ENCODE assay signal across 8 cellular contexts in genomic region chr18:63367241-63367953, GRCh38. TPM values are rescaled to one million over a fixed set of nuclear protein-coding genes. Genes with fewer than 3 reads are reported as not detected.
DNase-seq lines count a peak whose midpoint lies in the region; ATAC-seq, FAIRE-seq and TF ChIP-seq lines count a peak whose summit lies in the region.

No MANE protein-coding gene starts in this region.

- DNase-seq in HAP-1 (ENCODE audit: low spot score in 2 of 2) (peak; percentile 93 to 97), MG63 (peak; percentile 98), SIG-M5 (lab: John Stamatoyannopoulos, UW) (peak; percentile 88), foreskin keratinocyte (peak; percentile 97 to 98), neural crest cell (ENCODE audit: low read depth, low spot score) (peak; percentile 88)
- DNase-seq in activated naive CD4-positive, alpha-beta T cell (lab: John Stamatoyannopoulos, UW), result peak; percentile 41 to 73 (median 60)

- peaks cover 26% of the 10 kb centered on the region for H3K4me1 Mint-ChIP-seq in neural crest cell

- H3K4me1 ChIP-seq in HAP-1 (no peaks in the 10 kb centered on the region; the same call in 1 of the 2 replicates), foreskin keratinocyte (peaks cover 7% of the 10 kb centered on the region), stomach smooth muscle (ENCODE audit: control insufficient read depth, insufficient read depth, low read length) (peaks cover 11% of the 10 kb centered on the region)

- no peaks in the 10 kb centered on the region for H3K9me3 ChIP-seq in HAP-1
- no peaks in the 10 kb centered on the region for H3K9me3 ChIP-seq in MG63
- H3K9me3 ChIP-seq in stomach smooth muscle (ENCODE audit: control insufficient read depth in 2 of 2, low read length in 2 of 2), result no peaks in the 10 kb centered on the region

- FAIRE-seq in G401.6 (lab: Jason Lieb, UNC), result peak; percentile 94

- in situ Hi-C loops in HAP-1 (cut with MboI; ENCODE audit: low sequenced_read_pairs), result no loop called here

- H3K27ac ChIP-seq in foreskin keratinocyte, result peak overlapping the region; percentile 63
- peak overlapping the region; percentile 85 for H3K27ac ChIP-seq in stomach smooth muscle (ENCODE audit: low read length)

- peaks cover 5% of the 10 kb centered on the region for H3K9me3 Mint-ChIP-seq in neural crest cell

- TF ChIP-seq CTCF in foreskin keratinocyte (conservative IDR thresholded peaks at IDR 0.05) (no peak), neural crest cell (conservative IDR thresholded peaks at IDR 0.05) (no peak)

- H3K27ac Mint-ChIP-seq in neural crest cell (ENCODE audit: unreplicated experiment), result no peak overlapping the region

- H3K27me3 Mint-ChIP-seq in neural crest cell (ENCODE audit: low read depth), result no peaks in the 10 kb centered on the region

- ATAC-seq in foreskin keratinocyte, result peak; percentile 92

- H3K27me3 ChIP-seq in HAP-1 (ENCODE audit: low read depth), result no peaks in the 10 kb centered on the region
- H3K27me3 ChIP-seq in MG63, result no peaks in the 10 kb centered on the region
- no peaks in the 10 kb centered on the region for H3K27me3 ChIP-seq in foreskin keratinocyte
- H3K27me3 ChIP-seq in stomach smooth muscle (ENCODE audit: control insufficient read depth in 1 of 2, insufficient read depth in 2 of 2, low read length in 2 of 2), result no peaks in the 10 kb centered on the region

- peak overlapping the region; percentile 72 for H3K4me3 ChIP-seq in HAP-1
- H3K4me3 ChIP-seq in MG63, result peak overlapping the region; percentile 78
- H3K4me3 ChIP-seq in stomach smooth muscle (ENCODE audit: low read length in 2 of 2), result peak overlapping the region; percentile 86 to 94

- peaks cover 11% of the 10 kb centered on the region for H3K36me3 Mint-ChIP-seq in neural crest cell (ENCODE audit: low read depth)

- H3K4me3 Mint-ChIP-seq in neural crest cell, result peak overlapping the region; percentile 89

- H3K9ac ChIP-seq in stomach smooth muscle (ENCODE audit: low read length in 2 of 2), result peak overlapping the region; percentile 84 to 87

- H3K36me3 ChIP-seq in HAP-1 (replicated peaks) (peaks cover 3% of the 10 kb centered on the region), MG63 (peaks cover 18% of the 10 kb centered on the region), stomach smooth muscle (ENCODE audit: control insufficient read depth in 2 of 2, insufficient read depth in 2 of 2, low read length in 2 of 2) (peaks cover 0 to under 1% of the 10 kb centered on the region in 2 donors)

RNA-seq across cellular contexts. Expression of gene KDSR, which starts 0.4 kb away (rescaled TPM):
- 17.5 and 23.7 TPM in 2 replicates for total RNA-seq in MG63 (2014; rRNA removed; shearing (Covaris generic); ENCODE audit: low replicate concordance)
- total RNA-seq in foreskin keratinocyte, result 50.9 and 55.8 TPM in 2 replicates
- 32.7 and 36.9 TPM in 2 replicates for polyA plus RNA-seq in foreskin keratinocyte
- total RNA-seq in neural crest cell, result 31.0 and 35.7 TPM in 2 replicates

RNA-seq across cellular contexts. Expression of gene BCL2, which starts 47.8 kb away (rescaled TPM):
- total RNA-seq in MG63 (2014; rRNA removed; shearing (Covaris generic); ENCODE audit: low replicate concordance), result 3.0 and 5.4 TPM in 2 replicates
- total RNA-seq in foreskin keratinocyte (0.99 and 1.9 TPM in 2 replicates), neural crest cell (14.1 and 15.1 TPM in 2 replicates)
- 0.35 and 0.69 TPM in 2 replicates for polyA plus RNA-seq in foreskin keratinocyte

RNA-seq across cellular contexts. Expression of gene VPS4B, which starts 54.9 kb away (rescaled TPM):
- total RNA-seq in MG63 (2014; rRNA removed; shearing (Covaris generic); ENCODE audit: low replicate concordance), result 28.9 and 43.9 TPM in 2 replicates
- 65.8 and 67.5 TPM in 2 replicates for total RNA-seq in foreskin keratinocyte
- 20.9 and 23.4 TPM in 2 replicates for polyA plus RNA-seq in foreskin keratinocyte
- total RNA-seq in neural crest cell, result 34.2 and 41.8 TPM in 2 replicates

Comparison
In these comparisons a context has a peak if more than half of its experiments do, and no peak if none do; other contexts are left out.
1. Peak in every context shown above with its lines: DNase-seq, ATAC-seq, H3K4me3 ChIP-seq and H3K27ac ChIP-seq.